8 cellular contexts compared by ENCODE assay signal in genomic region chr15:82241836-82242499, GRCh38. TPM values are rescaled to one million over a fixed set of nuclear protein-coding genes. Genes with fewer than 3 reads are reported as not detected.
DNase-seq lines count a peak whose midpoint lies in the region; FAIRE-seq and TF ChIP-seq lines count a peak whose summit lies in the region.
"Not testable (repeated sequence)": the region's sequence is repeated elsewhere in the genome, so short reads cannot be mapped to it uniquely, and the experiment has no call there.

No MANE protein-coding gene starts in this region.

- peaks cover 18% of the 10 kb centered on the region for H3K4me1 Mint-ChIP-seq in T-helper 1 cell treated with Interleukin-12 subunit alpha and Interleukin-12 subunit beta and Interleukin-4 antibody, amounts not matched to agents 30 μg/mL and 1 μg/mL, for 36 hours (ENCODE audit: low read depth)
- not testable (repeated sequence) for H3K4me1 Mint-ChIP-seq in astrocyte (ENCODE audit: low read depth, unreplicated experiment)

- not testable (repeated sequence) for H4K20me1 ChIP-seq in astrocyte (ENCODE audit: insufficient read depth, low read length); osteoblast (ENCODE audit: insufficient read depth, low read length)

- H3K27ac ChIP-seq in astrocyte (ENCODE audit: low read depth, low read length) = not testable (repeated sequence)
- peak overlapping the region; percentile 16 for H3K27ac ChIP-seq in osteoblast (ENCODE audit: low read depth, low read length)

- H2AFZ ChIP-seq in astrocyte (ENCODE audit: low read depth, low read length); osteoblast (ENCODE audit: low read length): not testable (repeated sequence)

- not testable (repeated sequence) for H3K9me3 ChIP-seq in astrocyte (ENCODE audit: insufficient read depth, low read depth, low read length); osteoblast (ENCODE audit: low read depth, low read length)

- not testable (repeated sequence) for H3K4me1 ChIP-seq in astrocyte (ENCODE audit: insufficient read depth, low read length); osteoblast (ENCODE audit: insufficient read depth, low read length)

- not testable (repeated sequence) for H3K79me2 ChIP-seq in astrocyte (ENCODE audit: insufficient read depth, low read length)
- H3K79me2 ChIP-seq in osteoblast (ENCODE audit: insufficient read depth, low read length) = peaks cover 13% of the 10 kb centered on the region

- H3K4me3 Mint-ChIP-seq in T-helper 1 cell treated with Interleukin-12 subunit alpha and Interleukin-12 subunit beta and Interleukin-4 antibody, amounts not matched to agents 30 μg/mL and 1 μg/mL, for 36 hours; astrocyte (ENCODE audit: unreplicated experiment): not testable (repeated sequence)

- TF ChIP-seq CTCF in AG10803 (conservative IDR thresholded peaks at IDR 0.05; ENCODE audit: low read length); astrocyte (IDR thresholded peaks at IDR 0.05; ENCODE audit: insufficient read depth, low read depth, low read length); foreskin fibroblast (IDR thresholded peaks at IDR 0.05; ENCODE audit: low read depth, low read length); osteoblast (IDR thresholded peaks at IDR 0.05; ENCODE audit: extremely low read depth, low read depth, low read length): not testable (repeated sequence)

- H3K27me3 ChIP-seq in astrocyte (ENCODE audit: insufficient read depth, low read length); osteoblast (ENCODE audit: insufficient read depth, low read length): not testable (repeated sequence)

- not testable (repeated sequence) for H3K9me3 Mint-ChIP-seq in T-helper 1 cell treated with Interleukin-12 subunit alpha and Interleukin-12 subunit beta and Interleukin-4 antibody, amounts not matched to agents 30 μg/mL and 1 μg/mL, for 36 hours; astrocyte (ENCODE audit: unreplicated experiment)

- DNase-seq in AG10803 (ENCODE audit: low read depth) = peak; percentile 27
- not testable (repeated sequence) for DNase-seq in GM19239 (ENCODE audit: insufficient read length, low spot score)
- peak; percentile 55 for DNase-seq in M059J (ENCODE audit: low read depth)
- DNase-seq in astrocyte (ENCODE audit: low read depth) = peak; percentile 16
- peak; percentile 32 for DNase-seq in dermis blood vessel endothelial cell
- DNase-seq in foreskin fibroblast = peak; percentile 29 to 49
- DNase-seq in osteoblast (ENCODE audit: insufficient read length, low spot score, missing footprints) = peak; percentile 37

- H3K27me3 Mint-ChIP-seq in T-helper 1 cell treated with Interleukin-12 subunit alpha and Interleukin-12 subunit beta and Interleukin-4 antibody, amounts not matched to agents 30 μg/mL and 1 μg/mL, for 36 hours (ENCODE audit: low read depth); astrocyte (ENCODE audit: low read depth, unreplicated experiment): not testable (repeated sequence)

- H3K4me3 ChIP-seq in AG10803 (ENCODE audit: low read length); astrocyte (ENCODE audit: insufficient read depth, low read depth, low read length); foreskin fibroblast (ENCODE audit: low read depth in 1 of 2, low read length in 2 of 2); osteoblast (ENCODE audit: insufficient read depth, low read length): not testable (repeated sequence)

- H3K36me3 Mint-ChIP-seq in T-helper 1 cell treated with Interleukin-12 subunit alpha and Interleukin-12 subunit beta and Interleukin-4 antibody, amounts not matched to agents 30 μg/mL and 1 μg/mL, for 36 hours (ENCODE audit: low read depth) = peaks cover 32% of the 10 kb centered on the region
- H3K36me3 Mint-ChIP-seq in astrocyte (ENCODE audit: low read depth, unreplicated experiment) = not testable (repeated sequence)

- FAIRE-seq in GM19239 (lab: Jason Lieb, UNC) (peak; percentile 40), astrocyte (lab: Jason Lieb, UNC) (peak; percentile 9)

- not testable (repeated sequence) for H3K36me3 ChIP-seq in astrocyte (ENCODE audit: insufficient read depth, low read length)
- peaks cover 28% of the 10 kb centered on the region for H3K36me3 ChIP-seq in osteoblast (ENCODE audit: insufficient read depth, low read length)

- not testable (repeated sequence) for H3K4me2 ChIP-seq in astrocyte (ENCODE audit: low read length); osteoblast (ENCODE audit: insufficient read depth, low read length)

- peak overlapping the region; percentile 28 for H3K27ac Mint-ChIP-seq in T-helper 1 cell treated with Interleukin-12 subunit alpha and Interleukin-12 subunit beta and Interleukin-4 antibody, amounts not matched to agents 30 μg/mL and 1 μg/mL, for 36 hours
- H3K27ac Mint-ChIP-seq in astrocyte (ENCODE audit: unreplicated experiment) = not testable (repeated sequence)

- not testable (repeated sequence) for H3K9ac ChIP-seq in astrocyte (ENCODE audit: low read length)

RNA-seq across cellular contexts. Expression of gene EFL1, which starts 20.6 kb away (rescaled TPM):
- 20.3 and 21.1 TPM in 2 replicates for total RNA-seq in M059J (2014; rRNA removed; shearing (Covaris generic))
- total RNA-seq in astrocyte = 13.6 and 13.7 TPM in 2 replicates
- 25.7 and 30.1 TPM in 2 replicates for total RNA-seq in dermis blood vessel endothelial cell
- total RNA-seq in osteoblast = 30.9 and 32.9 TPM in 2 replicates

RNA-seq across cellular contexts. Expression of gene SAXO2, which starts 20.6 kb away (rescaled TPM):
- 0.42 TPM in 1 of 2 replicates, not detected in the other for total RNA-seq in M059J (2014; rRNA removed; shearing (Covaris generic))
- 1.1 and 1.2 TPM in 2 replicates for total RNA-seq in astrocyte
- 0.05 and 0.17 TPM in 2 replicates for total RNA-seq in dermis blood vessel endothelial cell
- 1.1 and 6.2 TPM in 2 replicates for total RNA-seq in osteoblast
